Comparison of ENCODE assay signal across 26 cellular contexts in genomic region chrX:109943092-109943739, GRCh38.
"Had no signal": no experiment of that assay in that cellular context is flagged by ENCODE, and none has a peak within 500 bp of the region (broad histone marks: within the 10 kb centered on the region; RNA-seq: fewer than 3 reads in every experiment).

No MANE protein-coding gene starts in this region.

- H3K27me3 Mint-ChIP-seq: activated CD4-positive, alpha-beta T cell treated with anti-CD3 and anti-CD28 coated beads, Interleukin-2, amount 10 ng/mL, durations not matched to agents 7 days and 5 days; activated CD8-positive, alpha-beta T cell treated with anti-CD3 and anti-CD28 coated beads for 36 hours; activated naive CD8-positive, alpha-beta T cell treated with anti-CD3 and anti-CD28 coated beads, Interleukin-2, amount 50 U/mL, for 24 hours; dendritic cell treated with granulocyte-macrophage colony-stimulating factor and Interleukin-4, amounts not matched to agents 40 ng/mL and 50 ng/mL, for 4 days; stimulated activated memory B cell treated with anti-CD40 and anti-IgM and Interleukin-4, amounts not matched to agents 10 μg/mL and 1 μg/mL and 100 μg/mL, for 72 hours had no signal

- H3K4me2 ChIP-seq: smooth muscle cell had no signal

- H3K36me3 ChIP-seq: right lobe of liver, uterus had no signal

- H3K4me3 ChIP-seq: mucosa of descending colon, right lobe of liver, smooth muscle cell, testis, uterus had no signal

- H3K36me3 Mint-ChIP-seq: activated CD8-positive, alpha-beta memory T cell treated with anti-CD3 and anti-CD28 coated beads, Interleukin-2, amount 10 ng/mL, durations not matched to agents 7 days and 5 days; brain; stimulated activated memory B cell treated with anti-CD40 and anti-IgM and Interleukin-4, amounts not matched to agents 10 μg/mL and 1 μg/mL and 100 μg/mL, for 72 hours had no signal

- DNase-seq: activated CD4-positive, alpha-beta T cell treated with anti-CD3 and anti-CD28 coated beads, Interleukin-2, amount 10 ng/mL, durations not matched to agents 7 days and 5 days; activated CD4-positive, CD25-positive, alpha-beta regulatory T cell treated with anti-CD3 and anti-CD28 coated beads, Interleukin-2, amount 50 U/mL, for 72 hours; activated CD8-positive, alpha-beta memory T cell treated with anti-CD3 and anti-CD28 coated beads, Interleukin-2, amount 10 ng/mL, durations not matched to agents 7 days and 5 days; activated CD8-positive, alpha-beta T cell treated with anti-CD3 and anti-CD28 coated beads for 36 hours; activated gamma-delta T cell; activated naive CD4-positive, alpha-beta T cell treated with anti-CD3 and anti-CD28 coated beads, Interleukin-2, amount 50 U/mL, for 16 hours; activated naive CD8-positive, alpha-beta T cell treated with anti-CD3 and anti-CD28 coated beads, Interleukin-2, amount 50 U/mL, for 24 hours; caudate nucleus; effector CD4-positive, alpha-beta T cell; foreskin fibroblast; left colon; mesenchymal stem cell; mucosa of descending colon; nephron progenitor cell; right lobe of liver; stimulated activated CD4-positive, alpha-beta T cell treated with anti-CD3 and anti-CD28 coated beads, Interleukin-15, amount 100 ng/mL, for 24 hours; T-helper 9 cell; testis; trophoblast cell; uterus had no signal

- ATAC-seq: activated CD8-positive, alpha-beta memory T cell treated with anti-CD3 and anti-CD28 coated beads, Interleukin-2, amount 10 ng/mL, durations not matched to agents 7 days and 5 days; activated CD8-positive, alpha-beta T cell treated with anti-CD3 and anti-CD28 coated beads for 36 hours; activated naive CD8-positive, alpha-beta T cell treated with anti-CD3 and anti-CD28 coated beads, Interleukin-2, amount 50 U/mL, for 24 hours; left colon; mucosa of descending colon; right lobe of liver; stimulated activated memory B cell treated with anti-CD40 and anti-IgM and Interleukin-4, amounts not matched to agents 10 μg/mL and 1 μg/mL and 100 μg/mL, for 72 hours had no signal

- H3K9me3 Mint-ChIP-seq: activated CD4-positive, alpha-beta T cell treated with anti-CD3 and anti-CD28 coated beads, Interleukin-2, amount 10 ng/mL, durations not matched to agents 7 days and 5 days; activated CD8-positive, alpha-beta T cell treated with anti-CD3 and anti-CD28 coated beads for 36 hours; activated naive CD8-positive, alpha-beta T cell treated with anti-CD3 and anti-CD28 coated beads, Interleukin-2, amount 50 U/mL, for 24 hours; activated T-helper 1 cell treated with anti-CD3 and anti-CD28 coated beads, Interleukin-12 subunit alpha, Interleukin-12 subunit beta, Interleukin-2, Interleukin-4 antibody, amounts not matched to agents 30 ng/mL and 10 ng/mL and 1 ng/mL, durations not matched to agents 14 hours and 24 hours and 36 hours; dendritic cell treated with granulocyte-macrophage colony-stimulating factor and Interleukin-4, amounts not matched to agents 40 ng/mL and 50 ng/mL, for 4 days; nephron progenitor cell; stimulated activated memory B cell treated with anti-CD40 and anti-IgM and Interleukin-4, amounts not matched to agents 10 μg/mL and 1 μg/mL and 100 μg/mL, for 72 hours had no signal

- H3K27me3 ChIP-seq: testis, uterus had no signal

- H3K4me1 Mint-ChIP-seq: activated CD4-positive, alpha-beta T cell treated with anti-CD3 and anti-CD28 coated beads, Interleukin-2, amount 10 ng/mL, durations not matched to agents 7 days and 5 days; activated naive CD8-positive, alpha-beta T cell treated with anti-CD3 and anti-CD28 coated beads, Interleukin-2, amount 50 U/mL, for 24 hours; nephron progenitor cell; stimulated activated memory B cell treated with anti-CD40 and anti-IgM and Interleukin-4, amounts not matched to agents 10 μg/mL and 1 μg/mL and 100 μg/mL, for 72 hours had no signal

- H3K27ac ChIP-seq: right lobe of liver, testis, uterus, VCaP had no signal

- H3K4me1 ChIP-seq: right lobe of liver, testis, uterus had no signal

- H3K27ac Mint-ChIP-seq: activated CD4-positive, alpha-beta T cell treated with anti-CD3 and anti-CD28 coated beads, Interleukin-2, amount 10 ng/mL, durations not matched to agents 7 days and 5 days; activated CD8-positive, alpha-beta memory T cell treated with anti-CD3 and anti-CD28 coated beads, Interleukin-2, amount 10 ng/mL, durations not matched to agents 7 days and 5 days; activated CD8-positive, alpha-beta T cell treated with anti-CD3 and anti-CD28 coated beads for 36 hours; activated naive CD8-positive, alpha-beta T cell treated with anti-CD3 and anti-CD28 coated beads, Interleukin-2, amount 50 U/mL, for 24 hours; activated T-helper 1 cell treated with anti-CD3 and anti-CD28 coated beads, Interleukin-12 subunit alpha, Interleukin-12 subunit beta, Interleukin-2, Interleukin-4 antibody, amounts not matched to agents 30 ng/mL and 10 ng/mL and 1 ng/mL, durations not matched to agents 14 hours and 24 hours and 36 hours; brain; dendritic cell treated with granulocyte-macrophage colony-stimulating factor and Interleukin-4, amounts not matched to agents 40 ng/mL and 50 ng/mL, for 4 days; nephron progenitor cell; stimulated activated memory B cell treated with anti-CD40 and anti-IgM and Interleukin-4, amounts not matched to agents 10 μg/mL and 1 μg/mL and 100 μg/mL, for 72 hours had no signal

- H3K9me3 ChIP-seq: mucosa of descending colon, right lobe of liver, testis, uterus had no signal

- H3K4me3 Mint-ChIP-seq: activated CD4-positive, alpha-beta T cell treated with anti-CD3 and anti-CD28 coated beads, Interleukin-2, amount 10 ng/mL, durations not matched to agents 7 days and 5 days; activated CD8-positive, alpha-beta memory T cell treated with anti-CD3 and anti-CD28 coated beads, Interleukin-2, amount 10 ng/mL, durations not matched to agents 7 days and 5 days; activated CD8-positive, alpha-beta T cell treated with anti-CD3 and anti-CD28 coated beads for 36 hours; activated naive CD8-positive, alpha-beta T cell treated with anti-CD3 and anti-CD28 coated beads, Interleukin-2, amount 50 U/mL, for 24 hours; activated T-helper 1 cell treated with anti-CD3 and anti-CD28 coated beads, Interleukin-12 subunit alpha, Interleukin-12 subunit beta, Interleukin-2, Interleukin-4 antibody, amounts not matched to agents 30 ng/mL and 10 ng/mL and 1 ng/mL, durations not matched to agents 14 hours and 24 hours and 36 hours; brain; dendritic cell treated with granulocyte-macrophage colony-stimulating factor and Interleukin-4, amounts not matched to agents 40 ng/mL and 50 ng/mL, for 4 days; nephron progenitor cell; stimulated activated memory B cell treated with anti-CD40 and anti-IgM and Interleukin-4, amounts not matched to agents 10 μg/mL and 1 μg/mL and 100 μg/mL, for 72 hours had no signal
